In the genomic region with DNA sequence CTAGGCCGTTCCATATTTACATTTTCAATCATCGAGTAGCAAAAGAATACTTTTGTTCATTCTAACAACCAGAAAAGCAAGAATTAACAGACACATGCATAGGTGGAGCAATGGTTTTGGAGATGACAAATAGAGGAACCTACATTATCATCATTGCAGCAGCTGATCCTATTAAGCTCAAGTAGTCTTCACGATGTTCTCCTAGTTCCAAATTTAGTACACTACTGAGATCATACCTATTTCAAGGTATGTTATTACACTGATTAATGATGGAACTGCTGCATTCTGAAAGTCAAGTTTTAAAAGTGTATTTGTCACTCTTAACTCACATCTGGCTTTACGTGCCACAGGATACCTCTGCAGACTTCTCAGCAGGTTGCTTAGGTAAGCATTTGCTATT, we compare ENCODE assay signal across 24 cellular contexts.
"Had no signal": no experiment of that assay in that cellular context is flagged by ENCODE, and none has a peak within 500 bp of the region (broad histone marks: within the 10 kb centered on the region; RNA-seq: fewer than 3 reads in every experiment).

No MANE protein-coding gene starts in this region.

- DNase-seq: activated CD4-positive, alpha-beta memory T cell treated with anti-CD3 and anti-CD28 coated beads for 36 hours; activated CD4-positive, alpha-beta T cell treated with anti-CD3 and anti-CD28 coated beads for 36 hours; activated CD4-positive, CD25-positive, alpha-beta regulatory T cell; activated CD4-positive, CD25-positive, alpha-beta regulatory T cell treated with anti-CD3 and anti-CD28 coated beads, Interleukin-2, amount 50 U/mL, for 72 hours; activated CD8-positive, alpha-beta memory T cell treated with anti-CD3 and anti-CD28 coated beads, Interleukin-2, amount 10 ng/mL, durations not matched to agents 7 days and 5 days; activated CD8-positive, alpha-beta memory T cell treated with anti-CD3 and anti-CD28 coated beads, Interleukin-2, amount 50 U/mL, for 4 hours; activated CD8-positive, alpha-beta T cell treated with anti-CD3 and anti-CD28 coated beads, Interleukin-2, amount 10 ng/mL, durations not matched to agents 7 days and 5 days; activated effector memory CD4-positive, alpha-beta T cell treated with anti-CD3 and anti-CD28 coated beads, Interleukin-2, amount 50 U/mL, for 16 hours; activated naive CD4-positive, alpha-beta T cell treated with anti-CD3 and anti-CD28 coated beads for 36 hours; activated naive CD8-positive, alpha-beta T cell treated with anti-CD3 and anti-CD28 coated beads for 36 hours; activated naive CD8-positive, alpha-beta T cell treated with anti-CD3 and anti-CD28 coated beads, Interleukin-2, amount 50 U/mL, for 24 hours; activated T-cell treated with anti-CD3 and anti-CD28 coated beads, Interleukin-2, amount 50 U/mL, for 1 hour; activated T-cell treated with anti-CD3 and anti-CD28 coated beads, Interleukin-2, amount 50 U/mL, for 48 hours; adrenal gland; amygdala; aorta; body of pancreas; effector CD8-positive, alpha-beta T cell; foreskin keratinocyte; T-helper 2 cell had no signal

- H3K4me1 ChIP-seq: adrenal gland, body of pancreas, esophagus muscularis mucosa, foreskin keratinocyte, gastroesophageal sphincter had no signal

- H3K9me3 ChIP-seq: adrenal gland, body of pancreas, esophagus muscularis mucosa, gastroesophageal sphincter had no signal

- H3K27ac ChIP-seq: adrenal gland, body of pancreas, cardiac muscle cell, coronary artery, esophagus muscularis mucosa, foreskin keratinocyte, gastroesophageal sphincter had no signal

- H3K36me3 ChIP-seq: adrenal gland had no signal

- H3K27me3 ChIP-seq: adrenal gland, body of pancreas, cardiac muscle cell, esophagus muscularis mucosa, foreskin keratinocyte, gastroesophageal sphincter had no signal

- H3K4me3 ChIP-seq: adrenal gland, body of pancreas, cardiac muscle cell, coronary artery, esophagus muscularis mucosa, gastroesophageal sphincter had no signal

- ATAC-seq: activated CD4-positive, alpha-beta T cell treated with anti-CD3 and anti-CD28 coated beads for 36 hours; activated CD8-positive, alpha-beta memory T cell treated with anti-CD3 and anti-CD28 coated beads, Interleukin-2, amount 10 ng/mL, durations not matched to agents 7 days and 5 days; activated CD8-positive, alpha-beta T cell treated with anti-CD3 and anti-CD28 coated beads, Interleukin-2, amount 10 ng/mL, durations not matched to agents 7 days and 5 days; activated naive CD8-positive, alpha-beta T cell treated with anti-CD3 and anti-CD28 coated beads, Interleukin-2, amount 50 U/mL, for 24 hours; body of pancreas; foreskin keratinocyte; gastroesophageal sphincter had no signal
